ENCODE assay signal across 13 cellular contexts in the genomic region with DNA sequence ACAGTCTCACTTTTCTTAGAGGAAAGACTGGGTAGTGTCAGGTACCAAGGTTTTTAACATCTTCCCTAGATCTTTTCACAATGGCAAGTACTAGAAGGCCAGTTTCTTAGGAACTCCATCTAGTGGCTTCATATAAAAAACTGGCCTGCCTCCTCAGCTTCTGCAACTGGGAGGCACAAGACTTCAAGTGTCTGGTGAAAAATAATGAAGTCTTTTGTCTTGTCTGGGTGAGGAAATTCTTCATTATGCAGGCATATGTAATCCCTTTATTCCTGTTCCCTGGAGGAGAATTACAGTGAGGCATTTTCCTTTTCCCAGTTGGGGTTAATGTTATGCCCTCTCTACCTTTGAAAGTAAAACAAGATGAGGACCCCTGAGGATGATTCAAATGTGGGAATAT.
DNase-seq lines count a peak whose midpoint lies in the region; ATAC-seq and TF ChIP-seq lines count a peak whose summit lies in the region.
"Had no signal": no experiment of that assay in that cellular context is flagged by ENCODE, and none has a peak within 500 bp of the region (broad histone marks: within the 10 kb centered on the region; RNA-seq: fewer than 3 reads in every experiment).

No MANE protein-coding gene starts in this region.

- intact Hi-C loops in PC-9 (cut with micrococcal nuclease; ENCODE audit: unreplicated experiment), result no loop called here

- peak; percentile 35 for TF ChIP-seq CTCF in OCI-LY3 (IDR thresholded peaks at IDR 0.05; ENCODE audit: low read depth, low read length)
- TF ChIP-seq CTCF in endodermal cell (conservative IDR thresholded peaks at IDR 0.05), result peak; percentile 65
- peak; percentile 34 to 46 (median 40) for TF ChIP-seq CTCF in nephron (IDR thresholded peaks at IDR 0.05; ENCODE audit: unreplicated experiment in 3 of 3)
- TF ChIP-seq CTCF in PC-9 (conservative IDR thresholded peaks at IDR 0.05), result no peak
- TF ChIP-seq CTCF in GM13976 (IDR thresholded peaks at IDR 0.05; ENCODE audit: borderline replicate concordance, control extremely low read depth, extremely low read depth, insufficient read depth, missing control alignments), result no peak

- peak; percentile 16 for DNase-seq in ELR (ENCODE audit: low read depth)
- DNase-seq in endodermal cell, result no peak
- DNase-seq in PC-9, result no peak
- no peak for DNase-seq in GM13976 (ENCODE audit: low spot score)
- DNase-seq in KBM-7, result no peak
- DNase-seq: activated naive CD8-positive, alpha-beta T cell treated with anti-CD3 and anti-CD28 coated beads for 36 hours; lower lobe of right lung; NCI-H1105; RPMI8226; small intestine had no signal

- no peaks in the 10 kb centered on the region for H3K36me3 Mint-ChIP-seq in endodermal cell (ENCODE audit: low read depth)
- H3K36me3 Mint-ChIP-seq in nephron (ENCODE audit: low read depth), result no peaks in the 10 kb centered on the region
- H3K36me3 Mint-ChIP-seq: activated naive CD8-positive, alpha-beta T cell treated with anti-CD3 and anti-CD28 coated beads for 36 hours had no signal

- no peaks in the 10 kb centered on the region for H3K9me2 ChIP-seq in PC-9 (ENCODE audit: insufficient read depth)

- no peak for ATAC-seq in GM18870 (IDR thresholded peaks at IDR 0.05; ENCODE audit: unreplicated experiment)
- ATAC-seq: lower lobe of right lung had no signal

- no TSS peak for BruUV-seq in PC-9 (replicated peaks; lab: Mats Ljungman, UMichigan)

- H3K27ac Mint-ChIP-seq in endodermal cell, result no peak overlapping the region
- peak overlapping the region in 2 of 3 experiments; percentile 50 to 60 for H3K27ac Mint-ChIP-seq in nephron
- H3K27ac Mint-ChIP-seq: activated naive CD8-positive, alpha-beta T cell treated with anti-CD3 and anti-CD28 coated beads for 36 hours had no signal

- H3K4me1 ChIP-seq in OCI-LY3 (ENCODE audit: low read length) (no peaks in the 10 kb centered on the region), endodermal cell (ENCODE audit: control insufficient read depth, insufficient read depth, low read length) (no peaks in the 10 kb centered on the region), PC-9 (replicated peaks; ENCODE audit: insufficient read depth) (no peaks in the 10 kb centered on the region)
- H3K4me1 ChIP-seq: lower lobe of right lung had no signal

- H3K79me2 ChIP-seq in OCI-LY3 (ENCODE audit: low read length) (no peaks in the 10 kb centered on the region), PC-9 (ENCODE audit: low read depth) (no peaks in the 10 kb centered on the region)

- H3K27me3 ChIP-seq in OCI-LY3 (ENCODE audit: low read depth, low read length), result peaks cover 6% of the 10 kb centered on the region; the same call in 1 of the 2 replicates
- no peaks in the 10 kb centered on the region for H3K27me3 ChIP-seq in endodermal cell (ENCODE audit: control insufficient read depth, insufficient read depth, low read length, poor library complexity, severe bottlenecking)
- no peaks in the 10 kb centered on the region for H3K27me3 ChIP-seq in PC-9 (ENCODE audit: insufficient read depth, low read depth)

- H3K27ac ChIP-seq in OCI-LY3 (ENCODE audit: low read length), result no peak overlapping the region
- peak overlapping the region; percentile 90 for H3K27ac ChIP-seq in endodermal cell (ENCODE audit: low read depth, low read length)
- H3K27ac ChIP-seq in PC-9, result no peak overlapping the region
- H3K27ac ChIP-seq: lower lobe of right lung had no signal

- H4K20me1 ChIP-seq in OCI-LY3 (ENCODE audit: insufficient read depth, low read length) (no peaks in the 10 kb centered on the region), PC-9 (ENCODE audit: insufficient read depth) (no peaks in the 10 kb centered on the region; the same call in 1 of the 2 replicates)

- H3K4me1 Mint-ChIP-seq in endodermal cell (peaks cover 8% of the 10 kb centered on the region), nephron (peaks cover 9% of the 10 kb centered on the region)
- H3K4me1 Mint-ChIP-seq: activated naive CD8-positive, alpha-beta T cell treated with anti-CD3 and anti-CD28 coated beads for 36 hours had no signal

- POLR2A ChIA-PET in PC-9 (lab: Charles Lee; ENCODE audit: unreplicated experiment), result no interaction called here

- no peaks in the 10 kb centered on the region for H3F3A ChIP-seq in PC-9 (ENCODE audit: insufficient read depth, low read depth)

- H3K4me3 Mint-ChIP-seq in endodermal cell (no peak overlapping the region), nephron (no peak overlapping the region)
- H3K4me3 Mint-ChIP-seq: activated naive CD8-positive, alpha-beta T cell treated with anti-CD3 and anti-CD28 coated beads for 36 hours had no signal

- CTCF ChIA-PET in PC-9 (lab: Charles Lee), result no interaction called here

- H3K9me3 Mint-ChIP-seq in endodermal cell, result no peaks in the 10 kb centered on the region
- H3K9me3 Mint-ChIP-seq in nephron, result no peaks in the 10 kb centered on the region
- H3K9me3 Mint-ChIP-seq: activated naive CD8-positive, alpha-beta T cell treated with anti-CD3 and anti-CD28 coated beads for 36 hours had no signal

- no peak overlapping the region for H3K4me3 ChIP-seq in OCI-LY3 (ENCODE audit: low read length)
- no peak overlapping the region for H3K4me3 ChIP-seq in endodermal cell (ENCODE audit: low read length)
- H3K4me3 ChIP-seq in PC-9, result no peak overlapping the region
- H3K4me3 ChIP-seq: lower lobe of right lung had no signal

- H3K27me3 Mint-ChIP-seq in endodermal cell (ENCODE audit: insufficient read depth) (no peaks in the 10 kb centered on the region), nephron (ENCODE audit: low read depth) (no peaks in the 10 kb centered on the region)
- H3K27me3 Mint-ChIP-seq: activated naive CD8-positive, alpha-beta T cell treated with anti-CD3 and anti-CD28 coated beads for 36 hours had no signal

- H2AFZ ChIP-seq in OCI-LY3 (ENCODE audit: low read depth, low read length) (no peak overlapping the region), PC-9 (no peak overlapping the region)

- no peaks in the 10 kb centered on the region; the same call in 1 of the 2 replicates for H3K9me3 ChIP-seq in OCI-LY3 (ENCODE audit: insufficient read depth, low read length)
- H3K9me3 ChIP-seq in endodermal cell (ENCODE audit: control insufficient read depth, low read length), result no peaks in the 10 kb centered on the region
- no peaks in the 10 kb centered on the region for H3K9me3 ChIP-seq in PC-9 (ENCODE audit: insufficient read depth, low read depth)
- H3K9me3 ChIP-seq: lower lobe of right lung had no signal

- in situ Hi-C loops in GM13976 (cut with MboI; ENCODE audit: low sequenced_read_pairs, unreplicated experiment) (loop anchor here (25.0 kb wide), 1 partner anchor 528 kb away; a partner anchor contains a TSS), KBM-7 (cut with MboI; ENCODE audit: low pct_unique_long_range_greater_than_20kb, low sequenced_read_pairs) (no loop called here)

- H3K9ac ChIP-seq in OCI-LY3 (ENCODE audit: low read length) (no peak overlapping the region), endodermal cell (ENCODE audit: extremely low read depth, low read length, poor library complexity, severe bottlenecking) (no peak overlapping the region)

- no peak overlapping the region for H3K4me2 ChIP-seq in OCI-LY3 (ENCODE audit: low read length)
- H3K4me2 ChIP-seq in PC-9, result no peak overlapping the region

- H3K36me3 ChIP-seq in OCI-LY3 (replicated peaks; ENCODE audit: low read depth, low read length), result no peaks in the 10 kb centered on the region
- no peaks in the 10 kb centered on the region for H3K36me3 ChIP-seq in endodermal cell (ENCODE audit: control insufficient read depth, insufficient read depth, low read length)
- no peaks in the 10 kb centered on the region for H3K36me3 ChIP-seq in PC-9 (ENCODE audit: low read depth)
- H3K36me3 ChIP-seq: lower lobe of right lung had no signal

Comparison
In these comparisons a context has a peak if more than half of its experiments do, and no peak if none do; other contexts are left out.
1. CTCF ChIP-seq: peak in OCI-LY3 (single experiment), endodermal cell (single experiment) and nephron (3 of 3); none in PC-9 (single experiment) and GM13976 (single experiment).